Comparison of ENCODE assay signal across 8 cellular contexts in the genomic region with DNA sequence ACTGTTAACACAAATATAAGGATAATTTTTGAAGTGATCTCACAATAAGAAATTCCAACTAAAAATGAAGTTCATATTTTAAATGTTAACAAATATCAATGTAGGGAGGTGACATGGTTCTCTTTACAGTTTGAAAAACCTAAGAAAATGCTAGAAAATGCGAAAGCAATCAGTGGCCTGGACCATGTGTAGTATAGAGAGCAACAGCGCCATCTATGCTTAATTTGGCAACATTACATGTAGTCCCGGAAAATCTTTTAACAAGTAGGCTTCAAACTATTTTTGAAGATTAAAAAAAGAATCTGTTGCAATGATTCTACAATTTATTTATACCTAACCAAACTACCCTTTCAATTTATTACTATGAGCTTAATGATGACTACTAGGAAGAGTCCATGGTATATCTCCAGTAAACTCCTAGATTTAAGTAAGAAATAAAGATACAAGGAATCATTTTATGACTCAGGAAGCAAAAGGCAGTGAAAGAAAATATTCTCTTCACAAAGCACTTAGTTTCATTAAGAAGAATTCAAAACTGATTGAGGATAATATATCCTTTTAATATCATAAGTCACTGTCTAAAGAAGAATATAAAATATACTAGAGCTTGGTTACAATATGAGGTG. TPM values are rescaled to one million over a fixed set of nuclear protein-coding genes. Genes with fewer than 3 reads are reported as not detected.
DNase-seq lines count a peak whose midpoint lies in the region; ATAC-seq and TF ChIP-seq lines count a peak whose summit lies in the region.

No MANE protein-coding gene starts in this region.

- no peak overlapping the region for H3K4me3 Mint-ChIP-seq in natural killer cell
- no peak overlapping the region for H3K4me3 Mint-ChIP-seq in natural killer cell treated with Interleukin-12 subunit alpha and Interleukin-12 subunit beta and Interleukin-15 and Interleukin-18, amount 100 ng/mL, for 72 hours
- no peak overlapping the region for H3K4me3 Mint-ChIP-seq in activated B cell treated with CpG ODN at 0.5 μM for 24 hours

- peaks cover 8 to 73% of the 10 kb centered on the region in 2 donors for H3K36me3 ChIP-seq in psoas muscle (ENCODE audit: insufficient read depth in 1 of 2, low read depth in 1 of 2)

- CTCF ChIA-PET in activated B cell treated with CpG ODN at 0.5 μM for 24 hours (lab: Charles Lee) = interaction anchor here (0.7 to 2.4 kb wide), 5 partner anchors 13 to 739 kb away, joined by 3 to 6 read pairs (median 4); no protein-coding TSS in a partner anchor

- intact Hi-C loops in natural killer cell (cut with micrococcal nuclease) (loop anchor here (1.0 kb wide), 2 partner anchors 58 to 957 kb away; no protein-coding TSS in a partner anchor), activated B cell treated with CpG ODN at 0.5 μM for 24 hours (cut with micrococcal nuclease) (no loop called here), psoas muscle (cut with DNase I) (loop anchor here (1.0 to 10.0 kb wide), 4 partner anchors 57 to 960 kb away; no protein-coding TSS in a partner anchor)

- no peaks in the 10 kb centered on the region for H3K27me3 Mint-ChIP-seq in natural killer cell (ENCODE audit: low read depth in 2 of 2)
- H3K27me3 Mint-ChIP-seq in natural killer cell treated with Interleukin-12 subunit alpha and Interleukin-12 subunit beta and Interleukin-15 and Interleukin-18, amount 100 ng/mL, for 72 hours = no peaks in the 10 kb centered on the region
- no peaks in the 10 kb centered on the region for H3K27me3 Mint-ChIP-seq in activated B cell treated with CpG ODN at 0.5 μM for 24 hours

- 3 to 11% (median 9%) methylated on average over 3 of the region's 3 CpGs for WGBS in psoas muscle, 3 donors

- TF ChIP-seq CTCF in natural killer cell (IDR thresholded peaks at IDR 0.05) = peak; percentile 98
- TF ChIP-seq CTCF in activated B cell treated with CpG ODN at 0.5 μM for 24 hours (IDR thresholded peaks at IDR 0.05) = peak; percentile 89
- peak; percentile 83 for TF ChIP-seq CTCF in psoas muscle (IDR thresholded peaks at IDR 0.05)

- DNase-seq in natural killer cell (no peak), NCI-H2029 (lab: John Stamatoyannopoulos, UW) (peak; percentile 42), activated B cell treated with CpG ODN at 0.5 μM for 24 hours (no peak), glomerular endothelial cell (ENCODE audit: extremely low read depth, low read depth, low spot score) (peak; percentile 39), psoas muscle (no peak)
- DNase-seq in natural killer cell treated with Interleukin-12 subunit alpha and Interleukin-12 subunit beta and Interleukin-15 and Interleukin-18, amount 100 ng/mL, for 72 hours (ENCODE audit: low spot score) = no peak

- H3K4me3 ChIP-seq in psoas muscle = no peak overlapping the region

- peak; percentile 60 to 76 (median 74) for ATAC-seq in natural killer cell
- ATAC-seq in natural killer cell treated with Interleukin-12 subunit alpha and Interleukin-12 subunit beta and Interleukin-15 and Interleukin-18, amount 100 ng/mL, for 72 hours = no peak
- peak; percentile 34 for ATAC-seq in activated B cell treated with CpG ODN at 0.5 μM for 24 hours (ENCODE audit: low read depth)
- peak in 2 of 4 donors; percentile 70 to 73 for ATAC-seq in psoas muscle
- ATAC-seq in GM18511 (IDR thresholded peaks at IDR 0.05; ENCODE audit: unreplicated experiment) = no peak
- no peak for ATAC-seq in HG03159 (IDR thresholded peaks at IDR 0.05; ENCODE audit: unreplicated experiment)

- H3K27ac Mint-ChIP-seq in natural killer cell = no peak overlapping the region
- H3K27ac Mint-ChIP-seq in natural killer cell treated with Interleukin-12 subunit alpha and Interleukin-12 subunit beta and Interleukin-15 and Interleukin-18, amount 100 ng/mL, for 72 hours = no peak overlapping the region
- H3K27ac Mint-ChIP-seq in activated B cell treated with CpG ODN at 0.5 μM for 24 hours = no peak overlapping the region

- H3K27me3 ChIP-seq in psoas muscle (ENCODE audit: insufficient read depth in 3 of 3, low read length in 2 of 3) = no peaks in the 10 kb centered on the region

- POLR2A ChIA-PET in activated B cell treated with CpG ODN at 0.5 μM for 24 hours (lab: Charles Lee) = no interaction called here

- H3K4me1 Mint-ChIP-seq in natural killer cell (peaks cover 7 to 8% of the 10 kb centered on the region in 2 donors), activated B cell treated with CpG ODN at 0.5 μM for 24 hours (no peaks in the 10 kb centered on the region)
- H3K4me1 Mint-ChIP-seq in natural killer cell treated with Interleukin-12 subunit alpha and Interleukin-12 subunit beta and Interleukin-15 and Interleukin-18, amount 100 ng/mL, for 72 hours (ENCODE audit: low read depth in 2 of 2) = peaks cover 0 to 3% of the 10 kb centered on the region in 2 donors

- H3K9me3 Mint-ChIP-seq in natural killer cell (no peaks in the 10 kb centered on the region), activated B cell treated with CpG ODN at 0.5 μM for 24 hours (no peaks in the 10 kb centered on the region)
- no peaks in the 10 kb centered on the region for H3K9me3 Mint-ChIP-seq in natural killer cell treated with Interleukin-12 subunit alpha and Interleukin-12 subunit beta and Interleukin-15 and Interleukin-18, amount 100 ng/mL, for 72 hours

- H3K9me3 ChIP-seq in psoas muscle = no peaks in the 10 kb centered on the region

- H3K36me3 Mint-ChIP-seq in natural killer cell (peaks cover 10% of the 10 kb centered on the region), activated B cell treated with CpG ODN at 0.5 μM for 24 hours (ENCODE audit: low read depth) (peaks cover 84% of the 10 kb centered on the region)
- H3K36me3 Mint-ChIP-seq in natural killer cell treated with Interleukin-12 subunit alpha and Interleukin-12 subunit beta and Interleukin-15 and Interleukin-18, amount 100 ng/mL, for 72 hours = peaks cover 31% of the 10 kb centered on the region

- no peaks in the 10 kb centered on the region for H3K4me1 ChIP-seq in psoas muscle

- H3K27ac ChIP-seq in psoas muscle = no peak overlapping the region

RNA-seq across cellular contexts. Expression of gene NDUFA10, which starts 33.3 kb away (rescaled TPM):
- 100 to 1,000 TPM in 2 of 3 donors, 10 to 100 TPM in 1; 90.6 to 146 (median 107) TPM for total RNA-seq in natural killer cell
- 100 to 1,000 TPM; 108 to 145 TPM for total RNA-seq in natural killer cell treated with Interleukin-12 subunit alpha and Interleukin-12 subunit beta and Interleukin-15 and Interleukin-18, amount 100 ng/mL, for 72 hours
- total RNA-seq in activated B cell treated with CpG ODN at 0.5 μM for 24 hours = 106 and 110 TPM in 2 replicates
- total RNA-seq in glomerular endothelial cell = 98.9 and 141 TPM in 2 replicates
- 100 to 1,000 TPM; 132 to 183 (median 163) TPM for total RNA-seq in psoas muscle
- 100 to 1,000 TPM in 2 of 3 donors, 10 to 100 TPM in 1; 84.2 to 135 (median 113) TPM for polyA plus RNA-seq in psoas muscle

RNA-seq across cellular contexts. Expression of gene OR6B2, which starts 38.4 kb away (rescaled TPM):
- total RNA-seq in natural killer cell = not detected
- not detected for total RNA-seq in natural killer cell treated with Interleukin-12 subunit alpha and Interleukin-12 subunit beta and Interleukin-15 and Interleukin-18, amount 100 ng/mL, for 72 hours
- total RNA-seq in activated B cell treated with CpG ODN at 0.5 μM for 24 hours = not detected in 2 replicates
- total RNA-seq in glomerular endothelial cell = not detected in 2 replicates
- not detected for total RNA-seq in psoas muscle
- not detected for polyA plus RNA-seq in psoas muscle

Comparison
In these comparisons a context has a peak if more than half of its experiments do, and no peak if none do; other contexts are left out.
1. ATAC-seq: peak in natural killer cell (3 of 3) and activated B cell treated with CpG ODN at 0.5 μM for 24 hours (single experiment); none in natural killer cell treated with Interleukin-12 subunit alpha and Interleukin-12 subunit beta and Interleukin-15 and Interleukin-18, amount 100 ng/mL, for 72 hours (0 of 2), GM18511 (single experiment) and HG03159 (single experiment).
2. DNase-seq: peak in NCI-H2029 (single experiment) and glomerular endothelial cell (single experiment); none in natural killer cell (single experiment), natural killer cell treated with Interleukin-12 subunit alpha and Interleukin-12 subunit beta and Interleukin-15 and Interleukin-18, amount 100 ng/mL, for 72 hours (single experiment), activated B cell treated with CpG ODN at 0.5 μM for 24 hours (single experiment) and psoas muscle (0 of 2).
3. Peak in every context shown above with its lines, with median percentiles within 50 percentile points of each other: CTCF ChIP-seq.